Comparison of ENCODE assay signal across 30 cellular contexts in genomic region chr11:8273281-8273680, GRCh38. TPM values are rescaled to one million over a fixed set of nuclear protein-coding genes. Genes with fewer than 3 reads are reported as not detected.
DNase-seq lines count a peak whose midpoint lies in the region; ATAC-seq, FAIRE-seq and TF ChIP-seq lines count a peak whose summit lies in the region.
"Had no signal": no experiment of that assay in that cellular context is flagged by ENCODE, and none has a peak within 500 bp of the region (broad histone marks: within the 10 kb centered on the region; RNA-seq: fewer than 3 reads in every experiment).

No MANE protein-coding gene starts in this region.

- H3K36me3 ChIP-seq in bronchial epithelial cell (ENCODE audit: control insufficient read depth, insufficient read depth, low read length), result no peaks in the 10 kb centered on the region
- H3K36me3 ChIP-seq: cardiac muscle cell, esophagus squamous epithelium, Peyer's patch, SJSA1 had no signal

- ATAC-seq in HG02571 (IDR thresholded peaks at IDR 0.05; ENCODE audit: unreplicated experiment), result no peak
- ATAC-seq: mucosa of descending colon had no signal

- FAIRE-seq in bronchial epithelial cell (lab: Jason Lieb, UNC) (no peak), islet of Langerhans (lab: Jason Lieb, UNC) (peak; percentile 72)

- TF ChIP-seq CTCF in bronchial epithelial cell (IDR thresholded peaks at IDR 0.05; ENCODE audit: insufficient read depth, low read length, severe bottlenecking), result no peak

- no peak overlapping the region for H3K4me3 ChIP-seq in bronchial epithelial cell (ENCODE audit: low read depth, low read length)
- H3K4me3 ChIP-seq: cardiac muscle cell, esophagus squamous epithelium, lung, mucosa of descending colon, Peyer's patch, SJSA1 had no signal

- peaks cover 14% of the 10 kb centered on the region for H3K27me3 ChIP-seq in bronchial epithelial cell (ENCODE audit: control insufficient read depth, insufficient read depth, low read length)

- DNase-seq in DMS53 treated with DMSO at 0.1 percent for 48 hours (lab: John Stamatoyannopoulos, UW; ENCODE audit: unreplicated experiment) (peak; percentile 10), NCI-H226 (peak; percentile 17), bronchial epithelial cell (ENCODE audit: low read depth) (peak; percentile 83), DMS 273 treated with DMSO at 0.1 percent for 48 hours (lab: John Stamatoyannopoulos, UW) (no peak), inferior parietal cortex (ENCODE audit: extremely low spot score) (no peak), NOMO-1 treated with dmso at 0.1 percent for 144 hours (lab: John Stamatoyannopoulos, UW; ENCODE audit: unreplicated experiment) (no peak)
- DNase-seq: ACHN; activated CD4-positive, alpha-beta T cell treated with anti-CD3 and anti-CD28 coated beads, Interleukin-2, amount 50 U/mL, for 48 hours; activated naive CD4-positive, alpha-beta T cell treated with anti-CD3 and anti-CD28 coated beads for 36 hours; amniotic stem cell; cortex of kidney; DMS79; esophagus squamous epithelium; HFFc6; Karpas-422; kidney glomerular epithelial cell; mucosa of descending colon; NCI-H1048; NCI-H1694; NCI-H524 treated with DMSO at 0.1 percent for 48 hours; Peyer's patch; small intestine; stimulated activated CD4-positive, alpha-beta T cell treated with anti-CD3 and anti-CD28 coated beads, Interleukin-2, amount 100 ng/mL, for 24 hours had no signal

RNA-seq across cellular contexts. Expression of gene LMO1, which starts 9.6 kb away (rescaled TPM):
- total RNA-seq in bronchial epithelial cell, result not detected in 2 replicates
- total RNA-seq: activated naive CD4-positive, alpha-beta T cell treated with anti-CD3 and anti-CD28 coated beads for 36 hours; esophagus squamous epithelium; HFFc6; osteocyte; Peyer's patch; SJSA1; T-helper 1 cell treated with Interleukin-12 subunit alpha and Interleukin-12 subunit beta and Interleukin-4 antibody, amounts not matched to agents 30 ng/mL and 1 ng/mL, for 36 hours had no signal

Comparison
In these comparisons a context has a peak if more than half of its experiments do, and no peak if none do; other contexts are left out.
1. DNase-seq: peak in DMS53 treated with DMSO at 0.1 percent for 48 hours (single experiment), NCI-H226 (single experiment) and bronchial epithelial cell (single experiment); none in DMS 273 treated with DMSO at 0.1 percent for 48 hours (single experiment), inferior parietal cortex (single experiment) and NOMO-1 treated with dmso at 0.1 percent for 144 hours (single experiment).